ENCODE assay signal across 8 cellular contexts in genomic region chr14:21510735-21511657, GRCh38. TPM values are rescaled to one million over a fixed set of nuclear protein-coding genes. Genes with fewer than 3 reads are reported as not detected.
DNase-seq lines count a peak whose midpoint lies in the region; ATAC-seq, FAIRE-seq and TF ChIP-seq lines count a peak whose summit lies in the region.

Gene METTL3 (minus strand): TSS chr14:21511340. CDS start chr14:21511223, 117 bp downstream.

- no peaks in the 10 kb centered on the region for H3K36me3 ChIP-seq in right atrium auricular region
- H3K36me3 ChIP-seq in psoas muscle (ENCODE audit: insufficient read depth in 1 of 2, low read depth in 1 of 2), result peaks cover 0 to 24% of the 10 kb centered on the region in 2 donors

- FAIRE-seq in urothelium cell line (lab: Jason Lieb, UNC), result no peak

- H3K9me3 ChIP-seq in right atrium auricular region, result no peaks in the 10 kb centered on the region
- H3K9me3 ChIP-seq in psoas muscle, result no peaks in the 10 kb centered on the region

- H3K4me3 ChIP-seq in right atrium auricular region (peak within 1 kb of the TSS; percentile 87 to 97), psoas muscle (peak within 1 kb of the TSS; percentile 98)

- no peaks in the 10 kb centered on the region for H3K27me3 ChIP-seq in right atrium auricular region
- H3K27me3 ChIP-seq in psoas muscle (ENCODE audit: insufficient read depth in 3 of 3, low read length in 2 of 3), result no peaks in the 10 kb centered on the region

- TF ChIP-seq CTCF in right atrium auricular region (IDR thresholded peaks at IDR 0.05), result no peak
- no peak for TF ChIP-seq CTCF in psoas muscle (IDR thresholded peaks at IDR 0.05)

- H3K4me1 ChIP-seq in right atrium auricular region (peaks cover 0 to 18% of the 10 kb centered on the region in 2 donors), psoas muscle (peaks cover 15% of the 10 kb centered on the region)

- H3K27ac ChIP-seq in right atrium auricular region, result peak within 1 kb of the TSS; percentile 82 to 84
- peak within 1 kb of the TSS; percentile 90 for H3K27ac ChIP-seq in psoas muscle

- 0 to 1% (median 0%) methylated on average over 53 of the region's 53 CpGs for WGBS in psoas muscle, 3 donors

- intact Hi-C loops in T-helper 2 cell treated with Interferon-gamma antibody and Interleukin-4, amounts not matched to agents 100 ng/mL and 5 ng/mL, for 36 hours (cut with micrococcal nuclease), result loop anchor here (1.0 to 2.0 kb wide), 6 partner anchors 34 to 242 kb away; partner anchors contain the start of genes CHD8, HNRNPC, SUPT16H and TOX4
- intact Hi-C loops in psoas muscle (cut with DNase I), result loop anchor here (2.0 to 5.0 kb wide), 2 partner anchors 34 kb away; partner anchors contain the start of genes RAB2B (in 2 of the 2) and TOX4 (in 2 of the 2)

- DNase-seq in NCI-H187 treated with DMSO at 0.1 percent for 48 hours (lab: John Stamatoyannopoulos, UW) (peak; percentile 98), anterior cingulate cortex (lab: John Stamatoyannopoulos, UW) (peak; percentile 63 to 99 (median 96)), right atrium auricular region (ENCODE audit: low spot score) (peak; percentile 97), psoas muscle (peak; percentile 97 to 99), urothelium cell line (ENCODE audit: low spot score) (peak; percentile 92)

- ATAC-seq in GM18499 (IDR thresholded peaks at IDR 0.05; ENCODE audit: insufficient read depth, unreplicated experiment) (peak; percentile 97), HG02943 (IDR thresholded peaks at IDR 0.05; ENCODE audit: low read depth, unreplicated experiment) (peak; percentile 99), psoas muscle (peak; percentile 98 to 99 (median 99))

RNA-seq across cellular contexts. Expression of gene METTL3, which starts in this region (rescaled TPM):
- 73.2 and 76.5 TPM in 2 replicates for total RNA-seq in T-helper 2 cell treated with Interferon-gamma antibody and Interleukin-4, amounts not matched to agents 100 ng/mL and 5 ng/mL, for 36 hours
- total RNA-seq in right atrium auricular region, result 10 to 100 TPM; 25.1 to 27.4 TPM
- total RNA-seq in psoas muscle, result 10 to 100 TPM; 17.5 to 22.1 (median 20.6) TPM
- 10 to 100 TPM; 17.8 to 43.9 (median 26.7) TPM for polyA plus RNA-seq in psoas muscle

Comparison
In these comparisons a context has a peak if more than half of its experiments do, and no peak if none do; other contexts are left out.
1. Peak in every context shown above with its lines: DNase-seq, ATAC-seq, H3K4me3 ChIP-seq and H3K27ac ChIP-seq.